10 cellular contexts compared by ENCODE assay signal in the genomic region with DNA sequence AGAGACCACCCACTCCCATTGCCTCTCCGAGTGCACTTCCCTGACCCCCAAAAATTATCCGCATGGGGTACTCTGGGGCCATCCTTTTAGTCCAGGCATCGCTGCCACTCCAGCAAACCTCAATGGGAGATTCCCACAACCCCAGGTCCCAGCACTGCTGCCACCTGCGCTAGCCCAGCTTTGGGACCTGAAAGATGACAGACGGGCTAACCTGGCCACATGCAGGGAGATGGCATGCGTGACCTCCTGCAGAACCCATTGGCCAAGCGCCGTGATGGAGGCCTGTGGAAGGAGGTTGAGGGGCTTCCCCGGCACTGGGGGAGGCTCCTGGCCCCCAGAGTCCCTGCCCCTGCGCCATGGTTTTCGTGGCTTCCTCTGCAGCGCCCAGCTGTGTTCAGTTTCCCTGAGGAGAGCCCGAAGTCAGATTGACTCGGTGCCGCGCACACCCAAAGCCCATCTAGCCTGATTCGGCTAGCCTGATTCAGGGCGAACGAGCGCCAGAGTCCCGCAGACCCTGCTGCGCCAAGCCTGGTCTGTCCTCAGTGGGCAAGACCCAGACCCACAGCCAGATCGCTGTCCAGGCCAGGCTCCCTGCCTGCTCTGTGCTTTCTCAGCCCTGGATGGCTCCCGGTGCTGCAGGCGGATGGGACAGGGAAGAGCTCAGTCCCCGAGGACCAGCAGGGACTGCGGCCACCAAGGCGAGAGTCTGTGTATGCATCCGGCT. TPM values are rescaled to one million over a fixed set of nuclear protein-coding genes. Genes with fewer than 3 reads are reported as not detected.
DNase-seq lines count a peak whose midpoint lies in the region; ATAC-seq, FAIRE-seq and TF ChIP-seq lines count a peak whose summit lies in the region.
"Had no signal": no experiment of that assay in that cellular context is flagged by ENCODE, and none has a peak within 500 bp of the region (broad histone marks: within the 10 kb centered on the region; RNA-seq: fewer than 3 reads in every experiment).

No MANE protein-coding gene starts in this region.

- no peaks in the 10 kb centered on the region for H3K9me2 ChIP-seq in SU-DHL-6 (replicated peaks; ENCODE audit: insufficient read depth, low read length)

- no peak for TF ChIP-seq CTCF in AG04450 (IDR thresholded peaks at IDR 0.05; ENCODE audit: low read depth, low read length)
- TF ChIP-seq CTCF in SU-DHL-6 (IDR thresholded peaks at IDR 0.05; ENCODE audit: insufficient read depth, low read length, poor library complexity, severe bottlenecking): no peak
- TF ChIP-seq CTCF in keratinocyte (optimal IDR thresholded peaks at IDR 0.05 in 1 of 3, IDR thresholded peaks at IDR 0.05 in 1 of 3, conservative IDR thresholded peaks at IDR 0.05 in 1 of 3; ENCODE audit: extremely low read depth in 1 of 3, insufficient read depth in 2 of 3, low read length in 3 of 3): no peak

- no peaks in the 10 kb centered on the region; the same call in 1 of the 2 replicates for H3K9me3 ChIP-seq in AG04450 (ENCODE audit: control insufficient read depth, insufficient read depth, low read length)
- H3K9me3 ChIP-seq in SU-DHL-6 (ENCODE audit: insufficient read depth, low read length): no peaks in the 10 kb centered on the region
- H3K9me3 ChIP-seq in keratinocyte (ENCODE audit: control insufficient read depth, low read depth, low read length): no peaks in the 10 kb centered on the region
- H3K9me3 ChIP-seq: heart right ventricle had no signal

- CTCF ChIA-PET in AG04450 (lab: Charles Lee): interaction anchor here (0.6 to 1.2 kb wide), 6 partner anchors 29 to 366 kb away, joined by 3 to 6 read pairs (median 3); no protein-coding TSS in a partner anchor

- H3K9me1 ChIP-seq in keratinocyte (ENCODE audit: control insufficient read depth, extremely low read depth, insufficient read depth, low read length): peaks cover 4% of the 10 kb centered on the region

- no peak overlapping the region for H3K27ac ChIP-seq in AG04450 (ENCODE audit: low read depth, low read length)
- H3K27ac ChIP-seq in SU-DHL-6 (ENCODE audit: low read depth, low read length): no peak overlapping the region
- no peak overlapping the region for H3K27ac ChIP-seq in keratinocyte (ENCODE audit: control insufficient read depth, insufficient read depth, low read length)
- H3K27ac ChIP-seq: heart right ventricle had no signal

- H4K20me1 ChIP-seq in SU-DHL-6 (ENCODE audit: low read depth, low read length) (no peaks in the 10 kb centered on the region), keratinocyte (ENCODE audit: control insufficient read depth, extremely low read depth, insufficient read depth, low read length) (no peaks in the 10 kb centered on the region)

- ATAC-seq in GM18870 (IDR thresholded peaks at IDR 0.05; ENCODE audit: unreplicated experiment): no peak
- no peak for ATAC-seq in left lobe of liver
- ATAC-seq in GM19397 (IDR thresholded peaks at IDR 0.05; ENCODE audit: unreplicated experiment): no peak

- in situ Hi-C loops in KBM-7 (cut with MboI; ENCODE audit: low pct_unique_long_range_greater_than_20kb, low sequenced_read_pairs): no loop called here

- H2AFZ ChIP-seq in SU-DHL-6 (ENCODE audit: low read depth, low read length, severe bottlenecking) (no peak overlapping the region), keratinocyte (ENCODE audit: control insufficient read depth, low read length) (peak overlapping the region; percentile 2)

- H3K36me3 ChIP-seq in SU-DHL-6 (ENCODE audit: low read length) (no peaks in the 10 kb centered on the region), keratinocyte (ENCODE audit: control insufficient read depth in 2 of 2, extremely low read depth in 1 of 2, insufficient read depth in 2 of 2, low read length in 2 of 2) (no peaks in the 10 kb centered on the region)
- H3K36me3 ChIP-seq: heart right ventricle had no signal

- FAIRE-seq in keratinocyte (lab: Jason Lieb, UNC): no peak

- no peak for DNase-seq in AG04450 (ENCODE audit: low read depth, low spot score)
- DNase-seq in DMS53 treated with DMSO at 0.1 percent for 48 hours (lab: John Stamatoyannopoulos, UW; ENCODE audit: unreplicated experiment): peak; percentile 30
- DNase-seq in keratinocyte (ENCODE audit: low read depth, low spot score): no peak
- no peak for DNase-seq in left lobe of liver (ENCODE audit: low spot score)
- no peak for DNase-seq in KBM-7

- no peaks in the 10 kb centered on the region for H3F3A ChIP-seq in SU-DHL-6 (ENCODE audit: insufficient read depth)

- no peaks in the 10 kb centered on the region for H3K79me2 ChIP-seq in SU-DHL-6 (ENCODE audit: insufficient read depth, low read length)
- H3K79me2 ChIP-seq in keratinocyte (ENCODE audit: control insufficient read depth, insufficient read depth, low read length): no peaks in the 10 kb centered on the region

- H3K9ac ChIP-seq in SU-DHL-6 (ENCODE audit: low read length) (0 out of 2 replicates have a peak overlapping the region, but pooled peaks have one; percentile 62), keratinocyte (ENCODE audit: control insufficient read depth, extremely low read depth, insufficient read depth, low read length) (peak overlapping the region; percentile 22)

- peaks cover 32% of the 10 kb centered on the region for H3K27me3 ChIP-seq in AG04450 (ENCODE audit: control insufficient read depth, insufficient read depth, low read length)
- no peaks in the 10 kb centered on the region for H3K27me3 ChIP-seq in SU-DHL-6 (ENCODE audit: low read length)
- peaks cover 28% of the 10 kb centered on the region for H3K27me3 ChIP-seq in keratinocyte (ENCODE audit: control insufficient read depth, extremely low read depth, insufficient read depth, low read length)

- dilution Hi-C loops in keratinocyte (cut with MboI; ENCODE audit: extremely low pct_ligation_motif_present, low sequenced_read_pairs): no loop called here

- peak overlapping the region; percentile 5; the same call in 1 of the 2 replicates for H3K4me3 ChIP-seq in AG04450 (ENCODE audit: low read depth, low read length)
- no peak overlapping the region for H3K4me3 ChIP-seq in SU-DHL-6 (ENCODE audit: insufficient read depth, low read length, poor library complexity, severe bottlenecking)
- H3K4me3 ChIP-seq in keratinocyte (ENCODE audit: control insufficient read depth in 2 of 3, extremely low read depth in 1 of 3, insufficient read depth in 2 of 3, low read depth in 1 of 3, low read length in 3 of 3): peak overlapping the region in 1 of 3 experiments; percentile 26

- H3K4me2 ChIP-seq in SU-DHL-6 (ENCODE audit: low read depth, low read length, poor library complexity, severe bottlenecking) (no peak overlapping the region), keratinocyte (ENCODE audit: control insufficient read depth, extremely low read depth, insufficient read depth, low read depth, low read length) (peak overlapping the region; percentile 81)

- peaks cover 27% of the 10 kb centered on the region for H3K4me1 ChIP-seq in keratinocyte (ENCODE audit: control insufficient read depth, extremely low read depth, insufficient read depth, low read length)

- POLR2A ChIA-PET in AG04450 (lab: Yijun Ruan, JAX): no interaction called here

RNA-seq across cellular contexts. Expression of gene WNT7B, which starts 0.8 kb away (rescaled TPM):
- polyA plus RNA-seq in AG04450 (2011; rRNA removed) (0.56 and 0.71 TPM in 2 replicates), keratinocyte (1.5 to 1.7 TPM (median 1.7 TPM) in 3 replicates)
- 0.37 and 0.43 TPM in 2 replicates for polyA minus RNA-seq in AG04450 (2011; rRNA and poly(A)+ RNA removed)
- 3.7 TPM for polyA plus RNA-seq in keratinocyte (2011; ENCODE audit: low read depth)
- polyA plus RNA-seq in keratinocyte (2011; cell fraction: cytosol; rRNA removed): 0.84 and 1.9 TPM in 2 replicates
- polyA plus RNA-seq in keratinocyte (2011; cell fraction: nucleus; rRNA removed): 1.7 and 2.4 TPM in 2 replicates
- 6.6 and 6.8 TPM in 2 replicates for polyA plus RNA-seq in keratinocyte (2012; ENCODE audit: low replicate concordance)
- polyA minus RNA-seq in keratinocyte: 1.9 to 4.9 TPM (median 3.9 TPM) in 3 replicates
- 5.0 TPM for polyA minus RNA-seq in keratinocyte (2011; cell fraction: cytosol; rRNA and poly(A)+ RNA removed)
- 3.7 and 7.1 TPM in 2 replicates for polyA minus RNA-seq in keratinocyte (2011; cell fraction: nucleus; rRNA and poly(A)+ RNA removed)
- 0.08 TPM for total RNA-seq in left lobe of liver
- total RNA-seq: activated naive CD8-positive, alpha-beta T cell treated with anti-CD3 and anti-CD28 coated beads, Interleukin-2, amount 10 ng/mL, durations not matched to agents 7 days and 5 days; heart right ventricle had no signal
- polyA plus RNA-seq: heart right ventricle had no signal
